15 cellular contexts compared by ENCODE assay signal in the genomic region with DNA sequence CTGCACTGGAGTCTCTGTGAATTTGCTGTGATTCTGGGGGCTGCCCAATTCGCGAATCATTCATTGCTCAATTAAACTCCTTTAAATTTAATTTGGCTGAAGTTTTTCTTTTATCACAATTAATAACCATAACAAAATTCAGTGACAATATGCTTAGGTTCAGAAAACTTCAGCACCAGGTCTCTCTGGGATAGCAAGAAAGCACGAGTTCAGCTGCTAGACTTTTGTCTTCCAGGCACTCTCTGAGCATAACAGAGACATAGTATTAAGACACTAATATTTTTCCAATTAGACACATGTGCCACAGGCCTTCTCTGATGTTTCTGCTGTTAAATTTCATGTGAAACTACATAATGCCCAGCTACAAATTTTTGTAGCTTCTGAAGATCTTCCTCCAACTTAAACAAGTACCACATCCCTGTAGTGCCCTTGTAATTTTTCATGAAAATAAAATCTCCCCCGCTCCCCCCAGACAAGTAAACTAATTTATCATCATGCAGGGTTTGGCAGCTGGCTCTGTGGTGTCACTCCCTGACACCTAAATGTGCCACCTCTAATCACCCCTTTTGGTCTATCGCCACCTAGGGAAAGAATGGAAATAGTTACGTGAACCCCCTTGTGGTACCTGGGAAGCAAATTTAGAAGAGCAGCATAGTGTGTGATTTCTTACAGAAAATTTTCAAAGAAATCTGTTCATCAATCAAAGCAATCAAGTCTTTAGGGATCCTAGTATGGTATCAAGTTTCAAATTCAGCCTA.
A peak's percentile ranks its signal among the peaks of the same experiment; 100 is the strongest.
DNase-seq lines count a peak whose midpoint lies in the region; ATAC-seq and TF ChIP-seq lines count a peak whose summit lies in the region.
"Had no signal": no experiment of that assay in that cellular context is flagged by ENCODE, and none has a peak within 500 bp of the region (broad histone marks: within the 10 kb centered on the region; RNA-seq: fewer than 3 reads in every experiment).

No MANE protein-coding gene starts in this region.

- DNase-seq in COLO668 (lab: John Stamatoyannopoulos, UW; ENCODE audit: unreplicated experiment) (peak; percentile 8), NCI-H748 treated with DMSO at 0.1 percent for 48 hours (lab: John Stamatoyannopoulos, UW) (peak; percentile 59), foreskin keratinocyte (no peak), progenitor cell of endocrine pancreas (ENCODE audit: low spot score, unreplicated experiment) (no peak)
- DNase-seq in activated CD8-positive, alpha-beta memory T cell treated with anti-CD3 and anti-CD28 coated beads, Interleukin-2, amount 50 U/mL, for 4 hours: no peak
- DNase-seq in stimulated activated CD4-positive, alpha-beta T cell treated with anti-CD3 and anti-CD28 coated beads, Interleukin-4, amount 100 ng/mL, for 1 hour: no peak
- DNase-seq: activated naive CD4-positive, alpha-beta T cell; DMS79; dorsolateral prefrontal cortex; heart left ventricle; stimulated activated naive CD4-positive, alpha-beta T cell had no signal

- peak; percentile 44 for ATAC-seq in GM18861 (IDR thresholded peaks at IDR 0.05; ENCODE audit: unreplicated experiment)
- ATAC-seq in foreskin keratinocyte: no peak
- ATAC-seq in GM21423 (IDR thresholded peaks at IDR 0.05; ENCODE audit: unreplicated experiment): no peak
- ATAC-seq: activated CD4-positive, CD25-positive, alpha-beta regulatory T cell treated with anti-CD3 and anti-CD28 coated beads, Interleukin-2, amount 50 U/mL, for 24 hours; heart left ventricle; K562 had no signal

- no peaks in the 10 kb centered on the region for H3K27me3 ChIP-seq in foreskin keratinocyte
- H3K27me3 ChIP-seq: dorsolateral prefrontal cortex, heart left ventricle had no signal

- H3K27me3 Mint-ChIP-seq in progenitor cell of endocrine pancreas: no peaks in the 10 kb centered on the region

- H3K4me1 Mint-ChIP-seq in progenitor cell of endocrine pancreas (ENCODE audit: low read depth): peaks cover 2% of the 10 kb centered on the region

- H3K9me3 Mint-ChIP-seq in progenitor cell of endocrine pancreas (ENCODE audit: low read depth): no peaks in the 10 kb centered on the region

- H3K36me3 Mint-ChIP-seq in progenitor cell of endocrine pancreas (ENCODE audit: insufficient read depth): no peaks in the 10 kb centered on the region

- TF ChIP-seq CTCF in foreskin keratinocyte (conservative IDR thresholded peaks at IDR 0.05) (peak; percentile 46), progenitor cell of endocrine pancreas (IDR thresholded peaks at IDR 0.05; ENCODE audit: unreplicated experiment) (no peak)

- H3K4me1 ChIP-seq in foreskin keratinocyte: no peaks in the 10 kb centered on the region

- no peak overlapping the region for H3K27ac Mint-ChIP-seq in progenitor cell of endocrine pancreas

- H3K27ac ChIP-seq in foreskin keratinocyte: no peak overlapping the region

- H3K4me3 Mint-ChIP-seq in progenitor cell of endocrine pancreas (ENCODE audit: low read depth): no peak overlapping the region

Comparison
In these comparisons a context has a peak if more than half of its experiments do, and no peak if none do; other contexts are left out.
1. DNase-seq: peak in COLO668 (single experiment) and NCI-H748 treated with DMSO at 0.1 percent for 48 hours (single experiment); none in foreskin keratinocyte (0 of 2), activated CD8-positive, alpha-beta memory T cell treated with anti-CD3 and anti-CD28 coated beads, Interleukin-2, amount 50 U/mL, for 4 hours (single experiment), progenitor cell of endocrine pancreas (single experiment) and stimulated activated CD4-positive, alpha-beta T cell treated with anti-CD3 and anti-CD28 coated beads, Interleukin-4, amount 100 ng/mL, for 1 hour (single experiment).